6 cellular contexts compared by ENCODE assay signal in the genomic region with DNA sequence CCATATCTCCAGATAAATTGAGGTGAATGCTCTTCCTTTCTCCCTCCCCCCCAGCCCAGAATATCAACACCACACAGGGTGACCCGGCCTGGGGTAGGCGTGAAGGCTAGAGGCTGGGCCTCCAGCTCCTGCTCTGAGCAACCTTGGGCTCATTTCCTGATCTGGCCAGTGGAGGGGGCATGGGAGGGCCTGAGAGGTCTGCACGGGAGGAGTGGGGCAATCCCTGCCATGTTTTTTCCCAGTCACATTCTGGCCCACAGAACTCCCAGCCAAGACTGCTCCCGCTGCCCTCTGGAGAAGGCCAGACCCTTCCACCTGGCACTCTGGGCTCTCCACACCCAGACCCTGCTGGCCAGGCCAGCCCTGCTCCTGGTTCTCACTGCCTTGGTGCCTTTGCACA. TPM values are rescaled to one million over a fixed set of nuclear protein-coding genes. Genes with fewer than 3 reads are reported as not detected.
A peak's percentile ranks its signal among the peaks of the same experiment; 100 is the strongest.
DNase-seq lines count a peak whose midpoint lies in the region; ATAC-seq and TF ChIP-seq lines count a peak whose summit lies in the region.

No MANE protein-coding gene starts in this region.

- no CpG with 5 or more reads among the region's 4 CpGs for WGBS in IMR-90 (ENCODE audit: extremely low coverage in 2 of 2, insufficient read length in 1 of 2), 2 experiments

- H4K8ac ChIP-seq in IMR-90 (ENCODE audit: low read depth in 2 of 2, low read length in 2 of 2): no peak overlapping the region

- H4K91ac ChIP-seq in IMR-90 (ENCODE audit: insufficient read depth, low read depth, low read length): no peak overlapping the region

- intact Hi-C loops in IMR-90 (cut with micrococcal nuclease): no loop called here

- no peak overlapping the region for H3K4me2 ChIP-seq in IMR-90 (ENCODE audit: low read depth, low read length)

- no peak for TF ChIP-seq POLR2A in IMR-90 (IDR thresholded peaks at IDR 0.05; ENCODE audit: low read depth, low read length)

- no peaks in the 10 kb centered on the region for H3K79me1 ChIP-seq in IMR-90 (ENCODE audit: low read depth in 1 of 2, low read length in 2 of 2)

- TF ChIP-seq CTCF in BE2C (IDR thresholded peaks at IDR 0.05; ENCODE audit: low read depth, low read length) (no peak; the same call in 1 of the 2 replicates), IMR-90 (conservative IDR thresholded peaks at IDR 0.05; ENCODE audit: low read depth, low read length) (peak; percentile 39)

- H3K9me1 ChIP-seq in IMR-90 (ENCODE audit: insufficient read depth, low read length): no peaks in the 10 kb centered on the region

- H3K4me1 ChIP-seq in BE2C (no peaks in the 10 kb centered on the region), IMR-90 (ENCODE audit: control insufficient read depth, insufficient read depth, low read length) (no peaks in the 10 kb centered on the region)

- no peak overlapping the region for H3K56ac ChIP-seq in IMR-90 (ENCODE audit: extremely low read depth, insufficient read depth, low read length)

- H3K9me3 ChIP-seq in BE2C (no peaks in the 10 kb centered on the region), IMR-90 (ENCODE audit: control insufficient read depth, insufficient read depth, low read length) (no peaks in the 10 kb centered on the region)

- CTCF ChIA-PET in IMR-90 (lab: Yijun Ruan, JAX): no interaction called here

- no peak overlapping the region for H3K18ac ChIP-seq in IMR-90 (ENCODE audit: low read depth, low read length)

- no peak overlapping the region for H2BK20ac ChIP-seq in IMR-90 (ENCODE audit: low read depth, low read length)

- no peak overlapping the region for H3K23ac ChIP-seq in IMR-90 (ENCODE audit: low read depth, low read length)

- H2BK120ac ChIP-seq in IMR-90 (ENCODE audit: low read depth, low read length): no peak overlapping the region

- H3K4me3 ChIP-seq in BE2C (ENCODE audit: low read depth, low read length): no peak overlapping the region
- no peak overlapping the region for H3K4me3 ChIP-seq in IMR-90 (ENCODE audit: insufficient read depth, low read depth, low read length)

- dilution Hi-C loops in IMR-90 (cut with HindIII; ENCODE audit: low sequenced_read_pairs, unreplicated experiment): no loop called here

- H2BK5ac ChIP-seq in IMR-90 (ENCODE audit: low read depth, low read length, poor library complexity, severe bottlenecking): no peak overlapping the region

- peak overlapping the region; percentile 84 for H2AFZ ChIP-seq in IMR-90 (replicated peaks; ENCODE audit: low read length, poor library complexity)

- in situ Hi-C loops in IMR-90 (cut with MboI; ENCODE audit: low sequenced_read_pairs): no loop called here

- H2BK15ac ChIP-seq in IMR-90 (ENCODE audit: low read depth, low read length): no peak overlapping the region

- TF ChIP-seq RAD21 in IMR-90 (IDR thresholded peaks at IDR 0.05; ENCODE audit: low read length): no peak

- POLR2A ChIA-PET in IMR-90 (lab: Charles Lee; ENCODE audit: unreplicated experiment): no interaction called here

- H3K14ac ChIP-seq in IMR-90 (replicated peaks; ENCODE audit: low read depth, low read length): no peak overlapping the region

- no peak overlapping the region for H4K5ac ChIP-seq in IMR-90 (ENCODE audit: low read depth, low read length)

- H3K27me3 ChIP-seq in BE2C: no peaks in the 10 kb centered on the region
- H3K27me3 ChIP-seq in IMR-90 (ENCODE audit: control insufficient read depth, insufficient read depth, low read length): no peaks in the 10 kb centered on the region; the same call in 1 of the 2 replicates

- BruUV-seq in IMR-90 (replicated peaks; lab: Mats Ljungman, UMichigan): no TSS peak

- H2AK9ac ChIP-seq in IMR-90 (replicated peaks; ENCODE audit: low read depth, low read length, poor library complexity): peak overlapping the region; percentile 46

- DNase-seq in BE2C (peak; percentile 20), IMR-90 (no peak), NCI-H1105 treated with DMSO at 0.1 percent for 48 hours (lab: John Stamatoyannopoulos, UW) (no peak)
- no peak for DNase-seq in stimulated activated CD4-positive, alpha-beta T cell treated with anti-CD3 and anti-CD28 coated beads, Interleukin-4, amount 100 ng/mL, for 24 hours

- no peak overlapping the region for H3K27ac ChIP-seq in IMR-90 (ENCODE audit: insufficient read depth, low read length)

- H4K20me1 ChIP-seq in IMR-90 (ENCODE audit: insufficient read depth, low read length): no peaks in the 10 kb centered on the region

- ATAC-seq in IMR-90 (ENCODE audit: low read depth): peak; percentile 50; the same call in 1 of the 2 replicates
- ATAC-seq in esophagus mucosa: peak; percentile 55
- ATAC-seq in GM19455 (IDR thresholded peaks at IDR 0.05; ENCODE audit: unreplicated experiment): no peak

- H3K9ac ChIP-seq in IMR-90 (ENCODE audit: low read depth, low read length): no peak overlapping the region

- no peak overlapping the region for H2AK5ac ChIP-seq in IMR-90 (ENCODE audit: low read depth, low read length)

- no peaks in the 10 kb centered on the region for H3K36me3 ChIP-seq in BE2C
- no peaks in the 10 kb centered on the region for H3K36me3 ChIP-seq in IMR-90 (ENCODE audit: control insufficient read depth, insufficient read depth, low read length)

- H3K4ac ChIP-seq in IMR-90 (ENCODE audit: low read depth, low read length): no peak overlapping the region

TF ChIP-seq in IMR-90, 13 proteins besides CTCF, POLR2A, EP300 and RAD21:
- TF ChIP-seq RFX5 (IDR thresholded peaks at IDR 0.05; ENCODE audit: low read depth, low read length) (no peak), MAFK (IDR thresholded peaks at IDR 0.05; ENCODE audit: low read depth, low read length) (no peak), CEBPB (IDR thresholded peaks at IDR 0.05; ENCODE audit: low read depth, low read length) (0 out of 2 replicates have a peak, but pooled peaks have one; percentile 16), MXI1 (IDR thresholded peaks at IDR 0.05; ENCODE audit: borderline replicate concordance, low read depth, low read length) (no peak)

RNA-seq across cellular contexts. Expression of a gene that starts 3.9 kb away (rescaled TPM):
- not detected for polyA plus RNA-seq in BE2C (2012; ENCODE audit: insufficient read depth, insufficient read length, low read depth)
- total RNA-seq in IMR-90 (2012; rRNA removed) (not detected in 2 replicates), esophagus mucosa (not detected)
- polyA plus RNA-seq in IMR-90 (2012; rRNA removed): not detected in 2 replicates
- polyA plus RNA-seq in IMR-90 (2012; cell fraction: cytosol; rRNA removed): not detected in 2 replicates
- not detected in 2 replicates for polyA plus RNA-seq in IMR-90 (2012; cell fraction: nucleus; rRNA removed; ENCODE audit: low replicate concordance)

RNA-seq across cellular contexts. Expression of a gene that starts 30.7 kb away (rescaled TPM):
- polyA plus RNA-seq in BE2C (2012; ENCODE audit: insufficient read depth, insufficient read length, low read depth): 49.6 TPM
- 85.3 and 108 TPM in 2 replicates for total RNA-seq in IMR-90 (2012; rRNA removed)
- 210 and 236 TPM in 2 replicates for polyA plus RNA-seq in IMR-90 (2012; rRNA removed)
- polyA plus RNA-seq in IMR-90 (2012; cell fraction: cytosol; rRNA removed): 179 and 195 TPM in 2 replicates
- 280 and 570 TPM in 2 replicates for polyA plus RNA-seq in IMR-90 (2012; cell fraction: nucleus; rRNA removed; ENCODE audit: low replicate concordance)
- 7.1 TPM for total RNA-seq in esophagus mucosa

RNA-seq across cellular contexts. Expression of a gene that starts 30.9 kb away (rescaled TPM):
- 1.7 TPM for polyA plus RNA-seq in BE2C (2012; ENCODE audit: insufficient read depth, insufficient read length, low read depth)
- total RNA-seq in IMR-90 (2012; rRNA removed): 2.0 and 3.9 TPM in 2 replicates
- 4.7 and 6.0 TPM in 2 replicates for polyA plus RNA-seq in IMR-90 (2012; rRNA removed)
- polyA plus RNA-seq in IMR-90 (2012; cell fraction: cytosol; rRNA removed): 0.88 and 2.3 TPM in 2 replicates
- polyA plus RNA-seq in IMR-90 (2012; cell fraction: nucleus; rRNA removed; ENCODE audit: low replicate concordance): 0.64 and 7.0 TPM in 2 replicates
- 6.1 TPM for total RNA-seq in esophagus mucosa

RNA-seq across cellular contexts. Expression of a gene that starts 48.6 kb away (rescaled TPM):
- polyA plus RNA-seq in BE2C (2012; ENCODE audit: insufficient read depth, insufficient read length, low read depth): 0.96 TPM
- total RNA-seq in IMR-90 (2012; rRNA removed) (not detected in 2 replicates), esophagus mucosa (0.08 TPM)
- polyA plus RNA-seq in IMR-90 (2012; rRNA removed): 0.14 TPM in 1 of 2 replicates, not detected in the other
- polyA plus RNA-seq in IMR-90 (2012; cell fraction: cytosol; rRNA removed): not detected in 2 replicates
- polyA plus RNA-seq in IMR-90 (2012; cell fraction: nucleus; rRNA removed; ENCODE audit: low replicate concordance): 0.02 and 0.06 TPM in 2 replicates

RNA-seq across cellular contexts. Expression of a gene that starts 53.9 kb away (rescaled TPM):
- polyA plus RNA-seq in BE2C (2012; ENCODE audit: insufficient read depth, insufficient read length, low read depth): 719 TPM
- 843 and 1,307 TPM in 2 replicates for total RNA-seq in IMR-90 (2012; rRNA removed)
- 605 and 617 TPM in 2 replicates for polyA plus RNA-seq in IMR-90 (2012; rRNA removed)
- polyA plus RNA-seq in IMR-90 (2012; cell fraction: cytosol; rRNA removed): 276 and 383 TPM in 2 replicates
- 119 and 353 TPM in 2 replicates for polyA plus RNA-seq in IMR-90 (2012; cell fraction: nucleus; rRNA removed; ENCODE audit: low replicate concordance)
- 404 TPM for total RNA-seq in esophagus mucosa

Comparison
In these comparisons a context has a peak if more than half of its experiments do, and no peak if none do; other contexts are left out.
1. RNA of a gene that starts 30.7 kb away (total RNA-seq): 85.3 to 108 TPM in IMR-90; 7.1 TPM in esophagus mucosa (single experiment); every median in the first group is over 10 times any median in the second.